ENCODE assay signal across 26 cellular contexts in genomic region chr12:62899568-62900390, GRCh38. TPM values are rescaled to one million over a fixed set of nuclear protein-coding genes. Genes with fewer than 3 reads are reported as not detected.
DNase-seq lines count a peak whose midpoint lies in the region; FAIRE-seq and TF ChIP-seq lines count a peak whose summit lies in the region.
"Had no signal": no experiment of that assay in that cellular context is flagged by ENCODE, and none has a peak within 500 bp of the region (broad histone marks: within the 10 kb centered on the region; RNA-seq: fewer than 3 reads in every experiment).

No MANE protein-coding gene starts in this region.

- H3K36me3 ChIP-seq in smooth muscle cell (ENCODE audit: low read depth), result no peaks in the 10 kb centered on the region
- H3K36me3 ChIP-seq: MG63, sigmoid colon had no signal

- no peak overlapping the region for H3K23ac ChIP-seq in H9 (ENCODE audit: insufficient read length, low read depth, low read length)

- H3K27me3 ChIP-seq in H9 (ENCODE audit: insufficient read depth, low read length) (no peaks in the 10 kb centered on the region), smooth muscle cell (ENCODE audit: low read depth) (no peaks in the 10 kb centered on the region)
- H3K27me3 ChIP-seq: MG63, sigmoid colon, testis had no signal

- no peak overlapping the region for H3K4ac ChIP-seq in H9 (ENCODE audit: low read depth, low read length)

- H3K27me3 Mint-ChIP-seq in H9 (ENCODE audit: low read depth), result no peaks in the 10 kb centered on the region
- H3K27me3 Mint-ChIP-seq: activated CD4-positive, alpha-beta T cell treated with anti-CD3 and anti-CD28 coated beads, Interleukin-2, amount 10 ng/mL, durations not matched to agents 24 days and 14 days; brain; memory B cell had no signal

- no peak overlapping the region for H3K27ac ChIP-seq in H9 (ENCODE audit: insufficient read length, low read depth, low read length)
- peak overlapping the region; percentile 9 for H3K27ac ChIP-seq in smooth muscle cell (ENCODE audit: low read depth)
- H3K27ac ChIP-seq: GM23248, sigmoid colon, testis had no signal

- H3K27ac Mint-ChIP-seq in H9, result no peak overlapping the region
- H3K27ac Mint-ChIP-seq: activated CD4-positive, alpha-beta T cell treated with anti-CD3 and anti-CD28 coated beads, Interleukin-2, amount 10 ng/mL, durations not matched to agents 24 days and 14 days; activated CD8-positive, alpha-beta memory T cell treated with anti-CD3 and anti-CD28 coated beads, Interleukin-2, amount 10 ng/mL, durations not matched to agents 7 days and 5 days; activated naive CD8-positive, alpha-beta T cell; CD8-positive, alpha-beta memory T cell; memory B cell had no signal

- no peak overlapping the region for H2BK20ac ChIP-seq in H9 (ENCODE audit: low read depth, low read length, poor library complexity, severe bottlenecking)

- H3K4me2 ChIP-seq in H9 (ENCODE audit: insufficient read depth, insufficient read length, low read length) (no peak overlapping the region), smooth muscle cell (peak overlapping the region; percentile 19)

- H4K91ac ChIP-seq in H9 (ENCODE audit: insufficient read length, low read depth, low read length), result no peak overlapping the region

- H2AFZ ChIP-seq in H9 (ENCODE audit: low read length), result no peak overlapping the region
- peak overlapping the region; percentile 44 for H2AFZ ChIP-seq in smooth muscle cell (ENCODE audit: low read depth)
- H2AFZ ChIP-seq: GM23248, parathyroid adenoma had no signal

- H3K56ac ChIP-seq in H9 (ENCODE audit: insufficient read length, low read depth, low read length), result no peak overlapping the region

- H3K79me2 ChIP-seq in H9 (ENCODE audit: insufficient read depth, low read length), result no peaks in the 10 kb centered on the region
- H3K79me2 ChIP-seq in smooth muscle cell (ENCODE audit: low read depth), result no peaks in the 10 kb centered on the region

- peak overlapping the region; percentile 25 for H3K18ac ChIP-seq in H9 (ENCODE audit: insufficient read length, low read depth, low read length)

- peaks cover 13 to 21% of the 10 kb centered on the region in 2 experiments for H3K4me1 Mint-ChIP-seq in H9
- H3K4me1 Mint-ChIP-seq: activated CD8-positive, alpha-beta memory T cell treated with anti-CD3 and anti-CD28 coated beads, Interleukin-2, amount 10 ng/mL, durations not matched to agents 7 days and 5 days; CD8-positive, alpha-beta memory T cell; memory B cell had no signal

- no peak overlapping the region for H4K5ac ChIP-seq in H9 (ENCODE audit: insufficient read length, low read depth, low read length)

- H3K36me3 Mint-ChIP-seq in H9 (ENCODE audit: insufficient read depth in 1 of 3, low read depth in 3 of 3), result peaks cover 4 to 7% (median 5%) of the 10 kb centered on the region in 3 experiments; a peak in 3 of 7 replicates
- H3K36me3 Mint-ChIP-seq: activated CD8-positive, alpha-beta memory T cell treated with anti-CD3 and anti-CD28 coated beads, Interleukin-2, amount 10 ng/mL, durations not matched to agents 7 days and 5 days; activated naive CD8-positive, alpha-beta T cell; brain; CD8-positive, alpha-beta memory T cell; memory B cell had no signal

- H3K4me1 ChIP-seq in H9 (ENCODE audit: insufficient read depth, low read length), result peaks cover 6% of the 10 kb centered on the region
- H3K4me1 ChIP-seq in smooth muscle cell (ENCODE audit: low read depth), result no peaks in the 10 kb centered on the region
- H3K4me1 ChIP-seq: sigmoid colon, testis had no signal

- no peak overlapping the region for H3T11ph ChIP-seq in H9 (ENCODE audit: low read length)

- WGBS in H9 (ENCODE audit: extremely low coverage, insufficient read length, low lambda C conversion rate), result no CpG with 5 or more reads among the region's 7 CpGs
- 69% methylated on average over 7 of the region's 7 CpGs for WGBS in smooth muscle cell (ENCODE audit: low lambda C conversion rate)

- no peaks in the 10 kb centered on the region for H3K9me3 ChIP-seq in H9 (ENCODE audit: control insufficient read depth, low read depth, low read length)
- no peaks in the 10 kb centered on the region for H3K9me3 ChIP-seq in smooth muscle cell (replicated peaks; ENCODE audit: low read depth)
- H3K9me3 ChIP-seq: MG63, sigmoid colon, testis had no signal

- in situ Hi-C loops in SK-MEL-5 (cut with HindIII; ENCODE audit: low pct_unique_long_range_greater_than_20kb, low sequenced_read_pairs), result no loop called here

- H2BK12ac ChIP-seq in H9 (ENCODE audit: insufficient read length, low read depth, low read length), result no peak overlapping the region

- H4K8ac ChIP-seq in H9 (replicated peaks; ENCODE audit: insufficient read length, low read depth, low read length), result no peak overlapping the region

- no peak overlapping the region for H3K4me3 ChIP-seq in smooth muscle cell
- H3K4me3 ChIP-seq: GM23248, MG63, sigmoid colon, testis had no signal

- peaks cover 7% of the 10 kb centered on the region for H3F3A ChIP-seq in smooth muscle cell (ENCODE audit: low read depth)

- H3K14ac ChIP-seq in H9 (ENCODE audit: insufficient read depth, low read length), result no peak overlapping the region

- H2BK120ac ChIP-seq in H9 (ENCODE audit: low read depth, low read length, poor library complexity, severe bottlenecking), result no peak overlapping the region

- peaks cover 9% of the 10 kb centered on the region for H3K79me1 ChIP-seq in H9 (ENCODE audit: insufficient read depth, low read depth, low read length, poor library complexity, severe bottlenecking)

- no peak overlapping the region for H2AK5ac ChIP-seq in H9 (ENCODE audit: insufficient read length, low read length)

- H4K20me1 ChIP-seq in H9 (ENCODE audit: control insufficient read depth, insufficient read depth, insufficient read length) (no peaks in the 10 kb centered on the region), smooth muscle cell (ENCODE audit: low read depth) (no peaks in the 10 kb centered on the region)

- H3K9ac ChIP-seq in H9 (ENCODE audit: extremely low read depth, insufficient read length, low read length), result no peak overlapping the region
- H3K9ac ChIP-seq in smooth muscle cell (ENCODE audit: low read depth), result no peak overlapping the region
- H3K9ac ChIP-seq: GM23248, parathyroid adenoma had no signal

- no peak for TF ChIP-seq POLR2A in GM12892 (IDR thresholded peaks at IDR 0.05; ENCODE audit: low read depth, low read length)

- H2BK15ac ChIP-seq in H9 (ENCODE audit: low read depth, low read length), result no peak overlapping the region

- DNase-seq in H9 (no peak), SK-MEL-5 (ENCODE audit: low read depth, low spot score) (peak; percentile 51), fibroblast of peridontal ligament (ENCODE audit: extremely low read depth) (peak; percentile 18), smooth muscle cell (lab: John Stamatoyannopoulos, UW; ENCODE audit: unreplicated experiment) (no peak), NCI-H748 (lab: John Stamatoyannopoulos, UW; ENCODE audit: unreplicated experiment) (no peak), GM12892 (ENCODE audit: insufficient read length) (no peak), cerebellar cortex (ENCODE audit: low spot score) (no peak)
- DNase-seq: activated CD4-positive, alpha-beta T cell treated with anti-CD3 and anti-CD28 coated beads, Interleukin-2, amount 10 ng/mL, durations not matched to agents 24 days and 14 days; activated CD8-positive, alpha-beta memory T cell treated with anti-CD3 and anti-CD28 coated beads, Interleukin-2, amount 10 ng/mL, durations not matched to agents 7 days and 5 days; CD8-positive, alpha-beta memory T cell; cortex of kidney; DMS79; GM23248; hippocampal formation; MG63; NCI-H1694; NCI-H446 treated with DMSO at 0.1 percent for 48 hours; sigmoid colon; testis had no signal

- FAIRE-seq in GM12892 (lab: Jason Lieb, UNC), result no peak
- FAIRE-seq: islet of Langerhans, TTC549 had no signal

- H3K9me3 Mint-ChIP-seq in H9, result peaks cover 3% of the 10 kb centered on the region in 2 experiments; a peak in 3 of 5 replicates
- H3K9me3 Mint-ChIP-seq: activated CD4-positive, alpha-beta T cell treated with anti-CD3 and anti-CD28 coated beads, Interleukin-2, amount 10 ng/mL, durations not matched to agents 24 days and 14 days; memory B cell; nephron had no signal

- H3K23me2 ChIP-seq in H9 (ENCODE audit: insufficient read length, low read depth, low read length, poor library complexity, severe bottlenecking), result no peaks in the 10 kb centered on the region

- TF ChIP-seq CTCF in H9 (conservative IDR thresholded peaks at IDR 0.05), result no peak
- TF ChIP-seq CTCF in smooth muscle cell (IDR thresholded peaks at IDR 0.05; ENCODE audit: borderline replicate concordance, insufficient read depth, poor library complexity, severe bottlenecking), result no peak

- H3K4me3 Mint-ChIP-seq in H9, result no peak overlapping the region
- H3K4me3 Mint-ChIP-seq: activated CD4-positive, alpha-beta T cell treated with anti-CD3 and anti-CD28 coated beads, Interleukin-2, amount 10 ng/mL, durations not matched to agents 24 days and 14 days; activated CD8-positive, alpha-beta memory T cell treated with anti-CD3 and anti-CD28 coated beads, Interleukin-2, amount 10 ng/mL, durations not matched to agents 7 days and 5 days; activated naive CD8-positive, alpha-beta T cell; brain; CD8-positive, alpha-beta memory T cell; memory B cell; nephron had no signal

- no peak overlapping the region for H2BK5ac ChIP-seq in H9 (ENCODE audit: insufficient read length, low read length)

RNA-seq across cellular contexts. Expression of gene PPM1H, which starts 35.2 kb away (rescaled TPM):
- total RNA-seq in H9 (2021), result 21.1 and 22.1 TPM in 2 replicates
- 55.7 and 58.4 TPM in 2 replicates for total RNA-seq in SK-MEL-5 (2014; rRNA removed; shearing (Covaris generic))
- 29.6 and 38.7 TPM in 2 replicates for polyA plus RNA-seq in SK-MEL-5 (2015; cell fraction: cytosol; rRNA removed)
- 17.5 and 18.4 TPM in 2 replicates for polyA plus RNA-seq in SK-MEL-5 (2015; cell fraction: nucleus; rRNA removed)
- total RNA-seq in smooth muscle cell, result 3.6 and 4.4 TPM in 2 replicates
- polyA plus RNA-seq in smooth muscle cell, result 0.56 and 3.9 TPM in 2 replicates
- polyA plus RNA-seq in GM12892 (2012; ENCODE audit: missing spikeins), result 0.19 TPM
- total RNA-seq: activated CD4-positive, alpha-beta T cell treated with anti-CD3 and anti-CD28 coated beads, Interleukin-2, amount 10 ng/mL, durations not matched to agents 24 days and 14 days had no signal
- polyA plus RNA-seq: CD8-positive, alpha-beta memory T cell had no signal

Comparison
In these comparisons a context has a peak if more than half of its experiments do, and no peak if none do; other contexts are left out.
1. DNase-seq: peak in SK-MEL-5 (single experiment) and fibroblast of peridontal ligament (single experiment); none in H9 (single experiment), smooth muscle cell (single experiment), NCI-H748 (single experiment), GM12892 (single experiment) and cerebellar cortex (single experiment).